1 cellular context compared by ENCODE assay signal in the genomic region with DNA sequence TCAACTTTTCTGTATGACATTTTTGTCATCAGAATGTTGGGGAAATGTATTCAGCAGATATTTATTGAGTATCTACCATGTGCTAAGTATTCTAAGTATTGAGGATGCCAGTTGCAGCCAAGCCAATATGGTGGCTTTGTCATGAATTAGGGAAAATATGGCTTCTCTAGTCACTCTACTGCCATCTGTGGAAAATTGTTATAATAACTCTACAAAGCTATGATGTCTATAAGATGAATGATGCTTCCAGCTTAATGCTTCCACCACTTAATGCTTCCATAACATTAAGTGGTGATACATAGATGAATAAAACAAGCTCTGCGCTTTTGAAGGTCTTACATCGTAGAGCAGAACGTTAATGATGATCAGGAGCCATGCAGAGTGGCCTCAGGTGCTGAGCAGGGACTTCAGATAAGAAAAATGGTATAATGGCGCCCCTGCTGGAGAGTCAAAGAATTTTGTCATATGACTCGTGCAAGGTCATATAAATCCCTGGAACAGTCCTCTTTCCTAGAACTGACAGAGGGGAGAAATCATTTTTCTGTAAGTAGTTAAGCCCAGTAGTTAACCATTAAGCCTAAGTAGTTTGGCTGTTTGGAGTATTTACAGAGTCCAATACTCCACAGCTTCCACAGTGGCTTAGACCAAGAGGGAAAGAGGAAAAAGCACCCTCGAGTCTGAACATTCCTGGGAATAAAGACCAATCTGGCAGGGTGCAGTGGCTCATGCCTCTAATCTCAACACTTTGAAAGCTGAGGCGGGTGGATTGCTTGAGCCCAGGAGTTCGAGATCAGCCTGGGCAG.
TF ChIP-seq lines count a peak whose summit lies in the region.

No MANE protein-coding gene starts in this region.

TF ChIP-seq in GM12878, 131 proteins besides CTCF, POLR2A, EP300 and RAD21 (continued from another document):
- no peak for TF ChIP-seq MEF2B (IDR thresholded peaks at IDR 0.05; ENCODE audit: partially characterized antibody, poor library complexity, severe bottlenecking)
- TF ChIP-seq ZNF217 (IDR thresholded peaks at IDR 0.05), result no peak
- TF ChIP-seq SUZ12 (IDR thresholded peaks at IDR 0.05; ENCODE audit: unreplicated experiment), result no peak
